ENCODE assay signal across 5 cellular contexts in genomic region chr13:65435590-65435989, GRCh38.
"Had no signal": no experiment of that assay in that cellular context is flagged by ENCODE, and none has a peak within 500 bp of the region (broad histone marks: within the 10 kb centered on the region; RNA-seq: fewer than 3 reads in every experiment).

No MANE protein-coding gene starts in this region.

- DNase-seq: IMR-90, KBM-7 had no signal

- H3K27ac ChIP-seq: HL-60 had no signal

- ATAC-seq: HepG2, K562 had no signal

- H3K4me3 ChIP-seq: K562 had no signal
